Comparison of ENCODE assay signal across 7 cellular contexts in the genomic region with DNA sequence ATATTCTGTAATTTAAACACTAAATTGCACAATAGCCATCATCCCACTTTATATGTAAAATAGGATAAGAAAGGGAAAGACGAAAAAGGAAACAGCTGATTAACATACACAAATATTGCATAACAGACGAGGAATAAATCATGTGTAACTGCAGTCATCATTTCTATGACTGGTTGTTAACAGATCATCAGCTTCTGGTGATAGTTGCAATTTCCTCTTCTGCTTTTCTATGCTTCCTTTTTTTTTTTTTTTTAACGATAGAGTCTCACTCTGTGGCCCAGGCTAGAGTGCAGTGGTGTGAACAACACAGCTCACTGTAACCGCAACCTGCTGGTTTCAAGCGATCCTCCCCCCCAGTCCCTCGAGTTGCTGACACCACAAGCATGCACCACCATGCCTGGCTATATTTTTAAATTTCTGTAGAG. TPM values are rescaled to one million over a fixed set of nuclear protein-coding genes. Genes with fewer than 3 reads are reported as not detected.
A peak's percentile ranks its signal among the peaks of the same experiment; 100 is the strongest.
DNase-seq lines count a peak whose midpoint lies in the region; ATAC-seq and TF ChIP-seq lines count a peak whose summit lies in the region.

No MANE protein-coding gene starts in this region.

- no peaks in the 10 kb centered on the region for H3K9me3 ChIP-seq in hepatocyte (ENCODE audit: low read depth)
- H3K9me3 ChIP-seq in uterus: no peaks in the 10 kb centered on the region

- no peak for TF ChIP-seq POLR2A in uterus (IDR thresholded peaks at IDR 0.05)

- no peak overlapping the region for H2AFZ ChIP-seq in hepatocyte

- peak; percentile 93 for ATAC-seq in GM18907 (IDR thresholded peaks at IDR 0.05; ENCODE audit: unreplicated experiment)
- ATAC-seq in HG02678 (IDR thresholded peaks at IDR 0.05; ENCODE audit: unreplicated experiment): peak; percentile 67

- intact Hi-C loops in uterus (cut with DNase I; ENCODE audit: low total_unique reads): no loop called here

- H3K4me3 ChIP-seq in hepatocyte (no peak overlapping the region), uterus (no peak overlapping the region)

- H3K27ac ChIP-seq in hepatocyte (peak overlapping the region; percentile 29), uterus (no peak overlapping the region)

- TF ChIP-seq CTCF in hepatocyte (IDR thresholded peaks at IDR 0.05; ENCODE audit: poor library complexity) (no peak), uterus (IDR thresholded peaks at IDR 0.05) (no peak)

- H4K20me1 ChIP-seq in hepatocyte (ENCODE audit: insufficient read depth, poor library complexity, severe bottlenecking): no peaks in the 10 kb centered on the region

- H3K79me2 ChIP-seq in hepatocyte: no peaks in the 10 kb centered on the region

- H3K4me1 ChIP-seq in hepatocyte (ENCODE audit: insufficient read depth) (no peaks in the 10 kb centered on the region), uterus (no peaks in the 10 kb centered on the region)

- no peaks in the 10 kb centered on the region for H3K27me3 ChIP-seq in hepatocyte
- no peaks in the 10 kb centered on the region for H3K27me3 ChIP-seq in uterus

- H3K4me2 ChIP-seq in hepatocyte: no peak overlapping the region

- WGBS in hepatocyte (ENCODE audit: low lambda C conversion rate, missing lambda C conversion rate): 81% methylated on average over 6 of the region's 6 CpGs

- no peaks in the 10 kb centered on the region for H3K9me2 ChIP-seq in hepatocyte (replicated peaks; ENCODE audit: insufficient read depth)

- H3K36me3 ChIP-seq in hepatocyte (replicated peaks; ENCODE audit: insufficient read depth, low read depth): no peaks in the 10 kb centered on the region
- H3K36me3 ChIP-seq in uterus: no peaks in the 10 kb centered on the region

- DNase-seq in NCI-H1417 treated with DMSO at 0.1 percent for 48 hours (lab: John Stamatoyannopoulos, UW) (peak; percentile 2), hepatocyte (ENCODE audit: low spot score) (no peak), hepatic stellate cell (ENCODE audit: low spot score) (no peak), uterus (no peak), NCI-H1092 (lab: John Stamatoyannopoulos, UW) (no peak)

RNA-seq across cellular contexts. Expression of gene JAKMIP2, which starts 22.5 kb away (rescaled TPM):
- total RNA-seq in hepatocyte: 4.3 and 6.1 TPM in 2 replicates
- polyA plus RNA-seq in hepatocyte: 1.4 and 3.8 TPM in 2 replicates
- 1 to 10 TPM in 3 of 4 donors, under 1 TPM in 1; 0.29 to 9.3 (median 5.0) TPM for total RNA-seq in uterus

RNA-seq across cellular contexts. Expression of gene SPINK1, which starts 26.4 kb away (rescaled TPM):
- 988 and 1,467 TPM in 2 replicates for total RNA-seq in hepatocyte
- 2,511 and 2,947 TPM in 2 replicates for polyA plus RNA-seq in hepatocyte
- total RNA-seq in uterus: not detected

Comparison
In these comparisons a context has a peak if more than half of its experiments do, and no peak if none do; other contexts are left out.
1. RNA of gene SPINK1, which starts 26.4 kb away (total RNA-seq): 988 to 1,467 TPM in hepatocyte; not detected in uterus; every median in the first group is over 100 times any median in the second.